7 cellular contexts compared by ENCODE assay signal in genomic region chr19:918481-919156, GRCh38. TPM values are rescaled to one million over a fixed set of nuclear protein-coding genes. Genes with fewer than 3 reads are reported as not detected.
A peak's percentile ranks its signal among the peaks of the same experiment; 100 is the strongest.
DNase-seq lines count a peak whose midpoint lies in the region; ATAC-seq, FAIRE-seq and TF ChIP-seq lines count a peak whose summit lies in the region.
"Had no signal": no experiment of that assay in that cellular context is flagged by ENCODE, and none has a peak within 500 bp of the region (broad histone marks: within the 10 kb centered on the region; RNA-seq: fewer than 3 reads in every experiment).

No MANE protein-coding gene starts in this region.

- H3K4me3 Mint-ChIP-seq in activated naive CD4-positive, alpha-beta T cell treated with anti-CD3 and anti-CD28 coated beads, Interleukin-2, amount 10 ng/mL, durations not matched to agents 7 days and 5 days: peak overlapping the region; percentile 60

- WGBS in A549 (ENCODE audit: missing lambda C conversion rate): no CpG with 5 or more reads among the region's 56 CpGs

- H3K4me3 ChIP-seq in A549: no peak overlapping the region; the same call in 1 of the 3 replicates

- no peak for FAIRE-seq in A549 (lab: Jason Lieb, UNC)

- TF ChIP-seq CTCF in A549 (IDR thresholded peaks at IDR 0.05) (no peak), GM13976 (IDR thresholded peaks at IDR 0.05; ENCODE audit: borderline replicate concordance, control extremely low read depth, extremely low read depth, insufficient read depth, missing control alignments) (no peak)

- peaks cover 54% of the 10 kb centered on the region for H3K27me3 Mint-ChIP-seq in activated naive CD4-positive, alpha-beta T cell treated with anti-CD3 and anti-CD28 coated beads, Interleukin-2, amount 10 ng/mL, durations not matched to agents 7 days and 5 days

- CTCF ChIA-PET in A549 (lab: Yijun Ruan, JAX): interaction anchor here (0.7 to 1.1 kb wide), 3 partner anchors 40 to 149 kb away, joined by 3 to 5 read pairs (median 4); partner anchors contain the start of gene WDR18
- CTCF ChIA-PET in activated naive CD4-positive, alpha-beta T cell treated with anti-CD3 and anti-CD28 coated beads, Interleukin-2, amount 10 ng/mL, durations not matched to agents 7 days and 5 days (lab: Charles Lee): interaction anchor here (4.5 kb wide), 1 partner anchor 55 kb away, joined by 24 read pairs; no protein-coding TSS in a partner anchor

- peaks cover 14% of the 10 kb centered on the region; the same call in 1 of the 3 replicates for H3K4me1 ChIP-seq in A549

- no peak for TF ChIP-seq EP300 in A549 (IDR thresholded peaks at IDR 0.05)

- H3K4me1 Mint-ChIP-seq in activated naive CD4-positive, alpha-beta T cell treated with anti-CD3 and anti-CD28 coated beads, Interleukin-2, amount 10 ng/mL, durations not matched to agents 7 days and 5 days: peaks cover 33% of the 10 kb centered on the region

- peak overlapping the region in 1 of 2 experiments; percentile 85; a peak in 2 of 6 replicates for H3K27ac ChIP-seq in A549

- H3K9me3 Mint-ChIP-seq in activated naive CD4-positive, alpha-beta T cell treated with anti-CD3 and anti-CD28 coated beads, Interleukin-2, amount 10 ng/mL, durations not matched to agents 7 days and 5 days: no peaks in the 10 kb centered on the region

- H3K4me2 ChIP-seq in A549: peak overlapping the region; percentile 98

- DNase-seq in A549 (ENCODE audit: low read depth in 1 of 2, low spot score in 1 of 2) (no peak), HK-2 (ENCODE audit: unreplicated experiment) (peak; percentile 30), GM13976 (ENCODE audit: low spot score) (no peak)
- DNase-seq in activated naive CD4-positive, alpha-beta T cell treated with anti-CD3 and anti-CD28 coated beads, Interleukin-2, amount 10 ng/mL, durations not matched to agents 7 days and 5 days: peak; percentile 62
- DNase-seq: effector CD4-positive, alpha-beta T cell had no signal

- TF ChIP-seq RAD21 in A549 (conservative IDR thresholded peaks at IDR 0.05 in 1 of 2, IDR thresholded peaks at IDR 0.05 in 1 of 2): no peak

- peak; percentile 21 to 28; a peak in 3 of 6 replicates for ATAC-seq in A549
- ATAC-seq in GM18861 (IDR thresholded peaks at IDR 0.05; ENCODE audit: unreplicated experiment): no peak
- ATAC-seq in GM19351 (IDR thresholded peaks at IDR 0.05; ENCODE audit: unreplicated experiment): no peak

- in situ Hi-C loops in GM13976 (cut with MboI; ENCODE audit: low sequenced_read_pairs, unreplicated experiment): loop anchor here (10.0 kb wide), 1 partner anchor 54 kb away; no protein-coding TSS in a partner anchor

- no peaks in the 10 kb centered on the region for H3K36me3 Mint-ChIP-seq in activated naive CD4-positive, alpha-beta T cell treated with anti-CD3 and anti-CD28 coated beads, Interleukin-2, amount 10 ng/mL, durations not matched to agents 7 days and 5 days

- no peak for TF ChIP-seq POLR2A in A549 (IDR thresholded peaks at IDR 0.05; ENCODE audit: low read length)

- H3K9me3 ChIP-seq in A549: no peaks in the 10 kb centered on the region

- POLR2A ChIA-PET in A549 (lab: Yijun Ruan, JAX): no interaction called here

- no peak overlapping the region for H3K27ac Mint-ChIP-seq in activated naive CD4-positive, alpha-beta T cell treated with anti-CD3 and anti-CD28 coated beads, Interleukin-2, amount 10 ng/mL, durations not matched to agents 7 days and 5 days

TF ChIP-seq in A549, 52 proteins besides CTCF, POLR2A, EP300 and RAD21:
- no peak for TF ChIP-seq JUNB (IDR thresholded peaks at IDR 0.05)
- TF ChIP-seq BHLHE40 (IDR thresholded peaks at IDR 0.05; ENCODE audit: low read depth, low read length): no peak
- no peak for TF ChIP-seq FOSL2 (IDR thresholded peaks at IDR 0.05)
- TF ChIP-seq FOSL2 (CRISPR knock-in tag; IDR thresholded peaks at IDR 0.05): no peak
- TF ChIP-seq KDM5A (IDR thresholded peaks at IDR 0.05): no peak
- no peak for TF ChIP-seq CBX2 (IDR thresholded peaks at IDR 0.05; ENCODE audit: borderline replicate concordance, low read depth)
- no peak for TF ChIP-seq RARB (CRISPR knock-in tag; IDR thresholded peaks at IDR 0.05)
- TF ChIP-seq MYC (IDR thresholded peaks at IDR 0.05; ENCODE audit: borderline replicate concordance, low read length): no peak
- TF ChIP-seq, protein P1, sequence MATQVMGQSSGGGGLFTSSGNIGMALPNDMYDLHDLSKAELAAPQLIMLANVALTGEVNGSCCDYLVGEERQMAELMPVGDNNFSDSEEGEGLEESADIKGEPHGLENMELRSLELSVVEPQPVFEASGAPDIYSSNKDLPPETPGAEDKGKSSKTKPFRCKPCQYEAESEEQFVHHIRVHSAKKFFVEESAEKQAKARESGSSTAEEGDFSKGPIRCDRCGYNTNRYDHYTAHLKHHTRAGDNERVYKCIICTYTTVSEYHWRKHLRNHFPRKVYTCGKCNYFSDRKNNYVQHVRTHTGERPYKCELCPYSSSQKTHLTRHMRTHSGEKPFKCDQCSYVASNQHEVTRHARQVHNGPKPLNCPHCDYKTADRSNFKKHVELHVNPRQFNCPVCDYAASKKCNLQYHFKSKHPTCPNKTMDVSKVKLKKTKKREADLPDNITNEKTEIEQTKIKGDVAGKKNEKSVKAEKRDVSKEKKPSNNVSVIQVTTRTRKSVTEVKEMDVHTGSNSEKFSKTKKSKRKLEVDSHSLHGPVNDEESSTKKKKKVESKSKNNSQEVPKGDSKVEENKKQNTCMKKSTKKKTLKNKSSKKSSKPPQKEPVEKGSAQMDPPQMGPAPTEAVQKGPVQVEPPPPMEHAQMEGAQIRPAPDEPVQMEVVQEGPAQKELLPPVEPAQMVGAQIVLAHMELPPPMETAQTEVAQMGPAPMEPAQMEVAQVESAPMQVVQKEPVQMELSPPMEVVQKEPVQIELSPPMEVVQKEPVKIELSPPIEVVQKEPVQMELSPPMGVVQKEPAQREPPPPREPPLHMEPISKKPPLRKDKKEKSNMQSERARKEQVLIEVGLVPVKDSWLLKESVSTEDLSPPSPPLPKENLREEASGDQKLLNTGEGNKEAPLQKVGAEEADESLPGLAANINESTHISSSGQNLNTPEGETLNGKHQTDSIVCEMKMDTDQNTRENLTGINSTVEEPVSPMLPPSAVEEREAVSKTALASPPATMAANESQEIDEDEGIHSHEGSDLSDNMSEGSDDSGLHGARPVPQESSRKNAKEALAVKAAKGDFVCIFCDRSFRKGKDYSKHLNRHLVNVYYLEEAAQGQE (IDR thresholded peaks at IDR 0.05): no peak
- no peak for TF ChIP-seq SMC3 (IDR thresholded peaks at IDR 0.05)
- TF ChIP-seq HEYL (CRISPR knock-in tag; IDR thresholded peaks at IDR 0.05): no peak
- no peak for TF ChIP-seq CBX8 (IDR thresholded peaks at IDR 0.05)
- TF ChIP-seq NPAS2 (CRISPR knock-in tag; IDR thresholded peaks at IDR 0.05; ENCODE audit: borderline replicate concordance): no peak
TF ChIP-seq in A549: peak in this region for 0.

RNA-seq across cellular contexts. Expression of gene KISS1R, which starts 1.5 kb away (rescaled TPM):
- 0.05 and 0.14 TPM in 2 replicates for polyA plus RNA-seq in A549 (2011; rRNA removed)
- 0.46 and 0.93 TPM in 2 replicates for polyA plus RNA-seq in A549 (2012; cell fraction: cytosol; rRNA removed)
- 1.2 and 2.9 TPM in 2 replicates for polyA plus RNA-seq in A549 (2012; cell fraction: nucleus; rRNA removed)
- 0.18 to 0.79 TPM (median 0.38 TPM) in 3 replicates for polyA plus RNA-seq in A549 (2017; fragmentation: RNase III; extraction: RNeasy Plus Mini Kit Qiagen cat#74134 plus additional on column Dnase treatment)
- polyA minus RNA-seq in A549 (2011; rRNA and poly(A)+ RNA removed): not detected in 2 replicates

RNA-seq across cellular contexts. Expression of gene R3HDM4, which starts 5.6 kb away (rescaled TPM):
- polyA plus RNA-seq in A549 (2011; rRNA removed) (16.9 and 22.7 TPM in 2 replicates), A549 (2017; fragmentation: RNase III; extraction: RNeasy Plus Mini Kit Qiagen cat#74134 plus additional on column Dnase treatment) (18.8 to 24.8 TPM (median 20.7 TPM) in 3 replicates)
- polyA plus RNA-seq in A549 (2012; cell fraction: cytosol; rRNA removed): 23.1 and 33.7 TPM in 2 replicates
- 51.5 and 54.5 TPM in 2 replicates for polyA plus RNA-seq in A549 (2012; cell fraction: nucleus; rRNA removed)
- 15.0 and 15.1 TPM in 2 replicates for polyA minus RNA-seq in A549 (2011; rRNA and poly(A)+ RNA removed)

RNA-seq across cellular contexts. Expression of gene ARID3A, which starts 7.2 kb away (rescaled TPM):
- polyA plus RNA-seq in A549 (2011; rRNA removed): 3.3 and 3.4 TPM in 2 replicates
- polyA plus RNA-seq in A549 (2012; cell fraction: cytosol; rRNA removed): 9.0 and 11.2 TPM in 2 replicates
- 8.5 and 17.6 TPM in 2 replicates for polyA plus RNA-seq in A549 (2012; cell fraction: nucleus; rRNA removed)
- 4.6 to 6.1 TPM (median 5.4 TPM) in 3 replicates for polyA plus RNA-seq in A549 (2017; fragmentation: RNase III; extraction: RNeasy Plus Mini Kit Qiagen cat#74134 plus additional on column Dnase treatment)
- polyA minus RNA-seq in A549 (2011; rRNA and poly(A)+ RNA removed): 11.5 and 12.7 TPM in 2 replicates

RNA-seq across cellular contexts. Expression of gene RNU6-9, which starts 25.3 kb away (rescaled TPM):
- polyA plus RNA-seq in A549 (2011; rRNA removed) (not detected in 2 replicates), A549 (2017; fragmentation: RNase III; extraction: RNeasy Plus Mini Kit Qiagen cat#74134 plus additional on column Dnase treatment) (not detected in 3 replicates)
- not detected in 2 replicates for polyA plus RNA-seq in A549 (2012; cell fraction: cytosol; rRNA removed)
- not detected in 2 replicates for polyA plus RNA-seq in A549 (2012; cell fraction: nucleus; rRNA removed)
- under 0.01 TPM in 1 of 2 replicates, not detected in the other for polyA minus RNA-seq in A549 (2011; rRNA and poly(A)+ RNA removed)

RNA-seq across cellular contexts. Expression of gene MED16, which starts 25.6 kb away (rescaled TPM):
- polyA plus RNA-seq in A549 (2011; rRNA removed) (8.0 TPM in 2 replicates), A549 (2017; fragmentation: RNase III; extraction: RNeasy Plus Mini Kit Qiagen cat#74134 plus additional on column Dnase treatment) (11.9 to 13.9 TPM (median 12.7 TPM) in 3 replicates)
- 17.6 and 22.7 TPM in 2 replicates for polyA plus RNA-seq in A549 (2012; cell fraction: cytosol; rRNA removed)
- polyA plus RNA-seq in A549 (2012; cell fraction: nucleus; rRNA removed): 32.2 and 54.4 TPM in 2 replicates
- polyA minus RNA-seq in A549 (2011; rRNA and poly(A)+ RNA removed): 8.8 and 17.6 TPM in 2 replicates

Comparison
In these comparisons a context has a peak if more than half of its experiments do, and no peak if none do; other contexts are left out.
1. ATAC-seq: peak in A549 (2 of 2); none in GM18861 (single experiment) and GM19351 (single experiment).
2. DNase-seq: peak in HK-2 (single experiment) and activated naive CD4-positive, alpha-beta T cell treated with anti-CD3 and anti-CD28 coated beads, Interleukin-2, amount 10 ng/mL, durations not matched to agents 7 days and 5 days (single experiment); none in A549 (0 of 2) and GM13976 (single experiment).